Comparison of ENCODE assay signal across 9 cellular contexts in the genomic region with DNA sequence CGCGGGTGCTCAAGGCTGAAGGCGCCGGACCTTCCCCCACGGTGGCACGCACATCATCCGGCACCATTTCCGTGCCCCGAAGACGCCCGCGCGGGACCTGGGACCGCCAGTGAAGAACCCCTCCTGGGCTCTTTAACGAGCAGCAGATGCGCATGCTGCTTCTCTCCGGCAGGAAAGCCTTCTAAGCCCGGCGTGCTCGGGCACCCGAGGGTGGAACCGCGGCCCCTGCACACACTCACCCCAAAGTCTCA. TPM values are rescaled to one million over a fixed set of nuclear protein-coding genes. Genes with fewer than 3 reads are reported as not detected.
DNase-seq lines count a peak whose midpoint lies in the region; TF ChIP-seq lines count a peak whose summit lies in the region.
"Had no signal": no experiment of that assay in that cellular context is flagged by ENCODE, and none has a peak within 500 bp of the region (broad histone marks: within the 10 kb centered on the region; RNA-seq: fewer than 3 reads in every experiment).

No MANE protein-coding gene starts in this region.

- no peaks in the 10 kb centered on the region for H3K36me3 Mint-ChIP-seq in activated naive CD8-positive, alpha-beta T cell treated with anti-CD3 and anti-CD28 coated beads for 36 hours

- H3K27ac ChIP-seq in iPS-18a (ENCODE audit: low read length) (no peak overlapping the region), spleen (no peak overlapping the region)
- H3K27ac ChIP-seq: 22Rv1 had no signal

- no peak for TF ChIP-seq POLR2A in spleen (IDR thresholded peaks at IDR 0.05)

- no peak for TF ChIP-seq CTCF in spleen (IDR thresholded peaks at IDR 0.05 in 8 of 11, conservative IDR thresholded peaks at IDR 0.05 in 3 of 11)

- H3K4me1 Mint-ChIP-seq in activated naive CD8-positive, alpha-beta T cell treated with anti-CD3 and anti-CD28 coated beads for 36 hours: peaks cover 20% of the 10 kb centered on the region

- H3K9me3 ChIP-seq in iPS-18a (ENCODE audit: control insufficient read depth, low read depth, low read length) (no peaks in the 10 kb centered on the region), spleen (peaks cover 0 to 3% (median 0%) of the 10 kb centered on the region in 8 donors)

- H3K36me3 ChIP-seq in iPS-18a (ENCODE audit: control insufficient read depth, low read depth, low read length) (no peaks in the 10 kb centered on the region), spleen (no peaks in the 10 kb centered on the region)

- WGBS in spleen, 5 donors: 0 to 3% (median 2%) methylated on average over 13 to 23 of the region's 23 CpGs

- H3K27me3 Mint-ChIP-seq in activated naive CD8-positive, alpha-beta T cell treated with anti-CD3 and anti-CD28 coated beads for 36 hours: peaks cover 81% of the 10 kb centered on the region

- H3K4me3 ChIP-seq in iPS-18a (ENCODE audit: low read length) (peak overlapping the region; percentile 39), spleen (peak overlapping the region; percentile 18 to 68 (median 47))

- no peak overlapping the region for H3K27ac Mint-ChIP-seq in activated naive CD8-positive, alpha-beta T cell treated with anti-CD3 and anti-CD28 coated beads for 36 hours

- no peak overlapping the region for H3K9ac ChIP-seq in iPS-18a (ENCODE audit: low read length)

- H3K4me1 ChIP-seq in iPS-18a (ENCODE audit: control insufficient read depth, low read depth, low read length) (peaks cover 4% of the 10 kb centered on the region), spleen (peaks cover 17 to 47% (median 34%) of the 10 kb centered on the region in 6 donors)

- intact Hi-C loops in spleen (cut with DNase I; ENCODE audit: low total_unique reads): loop anchor here (10.0 kb wide), 1 partner anchor 517 kb away; no protein-coding TSS in a partner anchor

- DNase-seq in DMS 273 (lab: John Stamatoyannopoulos, UW; ENCODE audit: unreplicated experiment) (peak; percentile 74), DMS 273 treated with DMSO at 0.1 percent for 48 hours (lab: John Stamatoyannopoulos, UW) (no peak), spleen (no peak), OCI-M1 (lab: John Stamatoyannopoulos, UW) (no peak), NCI-H1417 (lab: John Stamatoyannopoulos, UW) (no peak)
- no peak for DNase-seq in activated naive CD8-positive, alpha-beta T cell treated with anti-CD3 and anti-CD28 coated beads for 36 hours
- no peak for DNase-seq in activated effector memory CD4-positive, alpha-beta T cell treated with Interleukin-2 at 50 U/mL for 16 hours

- peaks cover 93% of the 10 kb centered on the region for H3K27me3 ChIP-seq in iPS-18a (ENCODE audit: control insufficient read depth, insufficient read depth, low read length)
- H3K27me3 ChIP-seq in spleen (replicated peaks in 1 of 7): peaks cover 2 to 97% (median 77%) of the 10 kb centered on the region in 7 donors

- no peaks in the 10 kb centered on the region for H3K9me3 Mint-ChIP-seq in activated naive CD8-positive, alpha-beta T cell treated with anti-CD3 and anti-CD28 coated beads for 36 hours

- peak overlapping the region; percentile 67 for H3K4me3 Mint-ChIP-seq in activated naive CD8-positive, alpha-beta T cell treated with anti-CD3 and anti-CD28 coated beads for 36 hours

RNA-seq across cellular contexts. Expression of gene FOXQ1, which starts 0.2 kb away (rescaled TPM):
- not detected for total RNA-seq in activated naive CD8-positive, alpha-beta T cell treated with anti-CD3 and anti-CD28 coated beads for 36 hours
- total RNA-seq in spleen: under 1 TPM in 3 of 7 donors, not detected in 4; 0.10 to 0.21 (median 0.20) TPM
- polyA plus RNA-seq in spleen: under 1 TPM; 0.10 to 0.33 (median 0.13) TPM
